Comparison of ENCODE assay signal across 27 cellular contexts in the genomic region with DNA sequence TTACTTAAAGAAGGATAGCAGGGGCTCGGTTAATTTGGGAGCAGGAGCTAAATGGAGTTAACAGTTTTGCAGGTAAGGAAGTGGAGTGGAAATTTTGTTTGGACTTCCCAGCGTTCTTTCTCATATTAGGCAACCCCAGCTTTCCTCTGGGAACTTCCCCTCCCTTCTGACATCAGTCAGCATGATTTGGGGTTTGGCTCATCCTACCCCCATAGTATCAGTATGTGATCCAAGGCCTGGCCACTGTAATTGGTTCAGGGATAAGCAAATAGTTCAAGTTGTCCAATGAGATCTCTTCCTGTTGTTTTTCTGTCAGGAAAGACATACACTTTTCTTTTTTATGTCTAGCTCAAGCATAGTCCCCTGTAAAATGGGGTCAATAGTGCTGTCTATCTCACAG.
"Had no signal": no experiment of that assay in that cellular context is flagged by ENCODE, and none has a peak within 500 bp of the region (broad histone marks: within the 10 kb centered on the region; RNA-seq: fewer than 3 reads in every experiment).

No MANE protein-coding gene starts in this region.

- H3K4me3 Mint-ChIP-seq: memory B cell; naive B cell; naive thymus-derived CD8-positive, alpha-beta T cell had no signal

- H3K27ac Mint-ChIP-seq: memory B cell; naive B cell; naive thymus-derived CD8-positive, alpha-beta T cell had no signal

- H3K9me3 ChIP-seq: gastrocnemius medialis, left lung, lower lobe of right lung had no signal

- H3K4me1 Mint-ChIP-seq: memory B cell; naive B cell; naive thymus-derived CD8-positive, alpha-beta T cell had no signal

- H3K27me3 ChIP-seq: dorsolateral prefrontal cortex, esophagus muscularis mucosa, gastrocnemius medialis, heart right ventricle, left lung had no signal

- H3K27ac ChIP-seq: coronary artery, dorsolateral prefrontal cortex, esophagus muscularis mucosa, gastrocnemius medialis, heart right ventricle, left lung, lower lobe of right lung had no signal

- H3K36me3 Mint-ChIP-seq: memory B cell, naive B cell had no signal

- H3K4me1 ChIP-seq: esophagus muscularis mucosa, gastrocnemius medialis, heart right ventricle, left lung, lower lobe of right lung had no signal

- H3K36me3 ChIP-seq: esophagus muscularis mucosa, gastrocnemius medialis, heart right ventricle, left lung, lower lobe of right lung had no signal

- FAIRE-seq: colon, endothelial cell of umbilical vein, islet of Langerhans, keratinocyte had no signal

- H3K4me3 ChIP-seq: coronary artery, dorsolateral prefrontal cortex, esophagus muscularis mucosa, gastrocnemius medialis, heart right ventricle, left lung, lower lobe of right lung, mucosa of descending colon had no signal

- ATAC-seq: gastrocnemius medialis; heart right ventricle; left cardiac atrium; left lung; left ventricle myocardium superior; lower lobe of right lung; mucosa of descending colon; naive thymus-derived CD8-positive, alpha-beta T cell had no signal

- DNase-seq: dermis blood vessel endothelial cell; dorsolateral prefrontal cortex; effector CD4-positive, alpha-beta T cell; effector memory CD4-positive, alpha-beta T cell; foreskin fibroblast; foreskin melanocyte; gastrocnemius medialis; glutamatergic neuron; head of caudate nucleus; heart right ventricle; hippocampal formation; left cardiac atrium; left lung; left ventricle myocardium superior; lower lobe of right lung; mesendoderm; midbrain; mucosa of descending colon; naive B cell; naive thymus-derived CD8-positive, alpha-beta T cell had no signal
